Comparison of ENCODE assay signal across 12 cellular contexts in the genomic region with DNA sequence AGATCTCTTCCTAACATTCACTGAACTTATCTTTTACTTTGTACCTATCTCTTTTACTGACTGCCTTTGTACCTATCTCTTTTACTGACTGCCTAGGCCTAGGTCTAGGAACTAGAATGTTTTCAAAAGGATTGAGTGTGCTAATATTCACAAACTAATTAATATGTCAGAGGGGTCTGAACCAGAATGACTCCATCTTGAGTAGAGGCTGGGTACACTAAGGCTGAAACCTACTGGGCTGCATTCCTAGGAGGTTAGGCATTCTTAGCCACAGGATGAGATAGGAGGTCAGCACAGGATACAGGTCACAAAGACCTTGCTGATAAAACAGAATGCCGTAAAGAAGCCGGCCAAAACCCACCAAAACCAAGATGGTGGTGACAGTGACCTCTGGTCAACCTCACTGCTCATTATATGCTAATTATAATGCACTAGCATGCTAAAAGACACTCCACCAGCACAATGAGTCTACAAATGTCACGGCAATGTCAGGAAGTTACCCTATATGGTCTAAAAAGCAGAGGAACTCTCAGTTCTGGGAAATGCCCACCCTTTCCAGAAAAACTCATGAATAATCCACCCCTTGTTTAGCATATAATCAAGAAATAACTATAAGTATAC. TPM values are rescaled to one million over a fixed set of nuclear protein-coding genes. Genes with fewer than 3 reads are reported as not detected.
DNase-seq lines count a peak whose midpoint lies in the region; ATAC-seq and TF ChIP-seq lines count a peak whose summit lies in the region.
"Had no signal": no experiment of that assay in that cellular context is flagged by ENCODE, and none has a peak within 500 bp of the region (broad histone marks: within the 10 kb centered on the region; RNA-seq: fewer than 3 reads in every experiment).

No MANE protein-coding gene starts in this region.

- H4K91ac ChIP-seq in trophoblast cell (ENCODE audit: low read depth, low read length), result peak overlapping the region; percentile 64

- no peak overlapping the region for H3K9ac ChIP-seq in trophoblast cell (ENCODE audit: low read length)

- peaks cover 8% of the 10 kb centered on the region for H3K4me1 Mint-ChIP-seq in dendritic cell treated with granulocyte-macrophage colony-stimulating factor and Interleukin-4, amounts not matched to agents 40 ng/mL and 50 ng/mL, for 4 days (ENCODE audit: low read depth)

- H4K8ac ChIP-seq in trophoblast cell (ENCODE audit: low read depth, low read length), result no peak overlapping the region

- H3K4me3 Mint-ChIP-seq in dendritic cell treated with granulocyte-macrophage colony-stimulating factor and Interleukin-4, amounts not matched to agents 40 ng/mL and 50 ng/mL, for 4 days, result no peak overlapping the region

- H3K9me3 ChIP-seq in trophoblast cell (ENCODE audit: insufficient read depth, low read depth, low read length) (no peaks in the 10 kb centered on the region), upper lobe of left lung (no peaks in the 10 kb centered on the region)

- no CpG with 5 or more reads among the region's 3 CpGs for WGBS in trophoblast cell (ENCODE audit: extremely low coverage, insufficient coverage, insufficient read length)
- WGBS in upper lobe of left lung, 2 donors, result 74 to 86% methylated on average over 3 of the region's 3 CpGs

- peaks cover 19% of the 10 kb centered on the region for H3K27me3 Mint-ChIP-seq in dendritic cell treated with granulocyte-macrophage colony-stimulating factor and Interleukin-4, amounts not matched to agents 40 ng/mL and 50 ng/mL, for 4 days

- peaks cover 11% of the 10 kb centered on the region for H3K79me2 ChIP-seq in trophoblast cell (ENCODE audit: control insufficient read depth, insufficient read depth, low read length, poor library complexity)

- H4K12ac ChIP-seq in trophoblast cell (ENCODE audit: low read depth, low read length), result no peak overlapping the region

- DNase-seq in NCI-H2029 (lab: John Stamatoyannopoulos, UW) (peak; percentile 54), NCI-H2029 treated with DMSO at 0.1 percent for 48 hours (lab: John Stamatoyannopoulos, UW) (no peak), LHCN-M2 (ENCODE audit: low read depth) (peak; percentile 77), trophoblast cell (peak; percentile 45 to 66), RWPE1 (ENCODE audit: low spot score) (no peak), GM03348 (ENCODE audit: low spot score) (no peak), upper lobe of left lung (no peak)
- DNase-seq: ACHN, NCI-H1436, WERI-Rb-1 had no signal

- H3K27ac ChIP-seq in trophoblast cell (ENCODE audit: low read depth, low read length), result peak overlapping the region; percentile 82
- H3K27ac ChIP-seq in RWPE1, result no peak overlapping the region
- peak overlapping the region in 2 of 4 donors; percentile 41 to 56 for H3K27ac ChIP-seq in upper lobe of left lung
- H3K27ac ChIP-seq: WERI-Rb-1 had no signal

- peaks cover 5% of the 10 kb centered on the region for H3K36me3 Mint-ChIP-seq in dendritic cell treated with granulocyte-macrophage colony-stimulating factor and Interleukin-4, amounts not matched to agents 40 ng/mL and 50 ng/mL, for 4 days (ENCODE audit: low read depth)

- intact Hi-C loops in dendritic cell treated with granulocyte-macrophage colony-stimulating factor and Interleukin-4, amounts not matched to agents 40 ng/mL and 50 ng/mL, for 4 days (cut with micrococcal nuclease), result no loop called here

- no peaks in the 10 kb centered on the region for H3K9me3 Mint-ChIP-seq in dendritic cell treated with granulocyte-macrophage colony-stimulating factor and Interleukin-4, amounts not matched to agents 40 ng/mL and 50 ng/mL, for 4 days
- H3K9me3 Mint-ChIP-seq: activated T-helper 17 cell treated with anti-CD3 and anti-CD28 coated beads, Interleukin-2, amount 50 U/mL, for 72 hours had no signal

- no peak overlapping the region for H3K4me2 ChIP-seq in trophoblast cell (ENCODE audit: low read length)

- TF ChIP-seq POLR2A in upper lobe of left lung (IDR thresholded peaks at IDR 0.05), result no peak

- no peak overlapping the region for H3K14ac ChIP-seq in trophoblast cell (ENCODE audit: low read length)

- H3K36me3 ChIP-seq in trophoblast cell (ENCODE audit: control insufficient read depth in 1 of 2, insufficient read depth in 2 of 2, low read length in 2 of 2) (peaks cover 0 to 4% of the 10 kb centered on the region in 2 experiments), upper lobe of left lung (no peaks in the 10 kb centered on the region)

- no peak for ATAC-seq in upper lobe of left lung (ENCODE audit: low FRiP score in 2 of 2)
- ATAC-seq: activated T-helper 17 cell treated with anti-CD3 and anti-CD28 coated beads, Interleukin-2, amount 50 U/mL, for 72 hours had no signal

- no peak overlapping the region for H2BK120ac ChIP-seq in trophoblast cell (ENCODE audit: insufficient read depth, low read length, poor library complexity)

- H2BK5ac ChIP-seq in trophoblast cell (ENCODE audit: low read depth, low read length, poor library complexity), result no peak overlapping the region

- no peak overlapping the region for H2AFZ ChIP-seq in trophoblast cell (ENCODE audit: insufficient read depth, low read length, poor library complexity)

- H3K4me3 ChIP-seq in trophoblast cell (ENCODE audit: low read depth, low read length), result no peak overlapping the region
- H3K4me3 ChIP-seq in upper lobe of left lung, result no peak overlapping the region

- no peak for TF ChIP-seq CTCF in RWPE1 (conservative IDR thresholded peaks at IDR 0.05; ENCODE audit: low read depth)
- TF ChIP-seq CTCF in upper lobe of left lung (IDR thresholded peaks at IDR 0.05), result no peak

- H2AK5ac ChIP-seq in trophoblast cell (ENCODE audit: low read length), result no peak overlapping the region

- H3K4ac ChIP-seq in trophoblast cell (ENCODE audit: low read depth, low read length), result peak overlapping the region; percentile 33

- no peak overlapping the region for H2BK12ac ChIP-seq in trophoblast cell (ENCODE audit: low read length)

- H3K18ac ChIP-seq in trophoblast cell (ENCODE audit: low read length), result no peak overlapping the region

- peaks cover 24% of the 10 kb centered on the region for H3K79me1 ChIP-seq in trophoblast cell (ENCODE audit: low read length)

- no peak overlapping the region for H3K23ac ChIP-seq in trophoblast cell (ENCODE audit: low read length)

- TF ChIP-seq EP300 in upper lobe of left lung (IDR thresholded peaks at IDR 0.05), result no peak

- H3K27ac Mint-ChIP-seq in dendritic cell treated with granulocyte-macrophage colony-stimulating factor and Interleukin-4, amounts not matched to agents 40 ng/mL and 50 ng/mL, for 4 days, result peak overlapping the region; percentile 7
- H3K27ac Mint-ChIP-seq: activated T-helper 17 cell treated with anti-CD3 and anti-CD28 coated beads, Interleukin-2, amount 50 U/mL, for 72 hours had no signal

- H3K4me1 ChIP-seq in trophoblast cell (ENCODE audit: control insufficient read depth in 1 of 2, insufficient read depth in 2 of 2, low read length in 2 of 2) (peaks cover 3 to 12% of the 10 kb centered on the region in 2 experiments), upper lobe of left lung (peaks cover 4 to 16% (median 14%) of the 10 kb centered on the region in 4 donors)

- CTCF ChIA-PET in RWPE1 (lab: Yijun Ruan, JAX), result no interaction called here

- no peaks in the 10 kb centered on the region for H3K27me3 ChIP-seq in trophoblast cell (ENCODE audit: insufficient read depth, low read length)
- H3K27me3 ChIP-seq in upper lobe of left lung, result no peaks in the 10 kb centered on the region

- POLR2A ChIA-PET in RWPE1 (lab: Yijun Ruan, JAX; ENCODE audit: low non-redundant PET), result no interaction called here

RNA-seq across cellular contexts. Expression of a gene that starts 2.5 kb away (rescaled TPM):
- total RNA-seq in LHCN-M2 (2014; rRNA removed) (285 and 300 TPM in 2 replicates), upper lobe of left lung (100 to 1,000 TPM in 1 of 6 donors, 10 to 100 TPM in 5; 42.4 to 104 (median 60.9) TPM)
- 43.4 TPM for polyA plus RNA-seq in LHCN-M2 (2012)
- 333 and 351 TPM in 2 replicates for polyA plus RNA-seq in trophoblast cell (2013)

RNA-seq across cellular contexts. Expression of a gene that starts 45.8 kb away (rescaled TPM):
- total RNA-seq in LHCN-M2 (2014; rRNA removed) (1.4 and 1.7 TPM in 2 replicates), upper lobe of left lung (under 1 TPM in 1 of 6 donors, not detected in 5; 0.23 TPM)
- 1.4 TPM for polyA plus RNA-seq in LHCN-M2 (2012)
- 0.50 and 0.51 TPM in 2 replicates for polyA plus RNA-seq in trophoblast cell (2013)
- total RNA-seq: activated T-helper 17 cell treated with anti-CD3 and anti-CD28 coated beads, Interleukin-2, amount 50 U/mL, for 72 hours had no signal

Comparison
In these comparisons a context has a peak if more than half of its experiments do, and no peak if none do; other contexts are left out.
1. DNase-seq: peak in NCI-H2029 (single experiment), LHCN-M2 (single experiment) and trophoblast cell (2 of 2); none in NCI-H2029 treated with DMSO at 0.1 percent for 48 hours (single experiment), RWPE1 (single experiment), GM03348 (single experiment) and upper lobe of left lung (0 of 2).